Comparison of ENCODE assay signal across 11 cellular contexts in genomic region chr11:27722945-27723344, GRCh38. TPM values are rescaled to one million over a fixed set of nuclear protein-coding genes. Genes with fewer than 3 reads are reported as not detected.
DNase-seq lines count a peak whose midpoint lies in the region; ATAC-seq and TF ChIP-seq lines count a peak whose summit lies in the region.
"Had no signal": no experiment of that assay in that cellular context is flagged by ENCODE, and none has a peak within 500 bp of the region (broad histone marks: within the 10 kb centered on the region; RNA-seq: fewer than 3 reads in every experiment).

No MANE protein-coding gene starts in this region.

- peaks cover 55% of the 10 kb centered on the region for H3K27me3 Mint-ChIP-seq in activated CD8-positive, alpha-beta T cell treated with anti-CD3 and anti-CD28 coated beads for 36 hours
- peaks cover 55% of the 10 kb centered on the region for H3K27me3 Mint-ChIP-seq in activated CD8-positive, alpha-beta T cell treated with anti-CD3 and anti-CD28 coated beads, Interleukin-2, amount 10 ng/mL, durations not matched to agents 7 days and 5 days (ENCODE audit: low read depth)
- H3K27me3 Mint-ChIP-seq in stimulated activated naive B cell treated with anti-CD40 and anti-IgM and Interleukin-4, amounts not matched to agents 10 μg/mL and 1 μg/mL and 100 μg/mL, for 72 hours = peaks cover 63 to 66% of the 10 kb centered on the region in 2 donors

- no peak overlapping the region for H3K27ac Mint-ChIP-seq in activated CD8-positive, alpha-beta T cell treated with anti-CD3 and anti-CD28 coated beads for 36 hours
- H3K27ac Mint-ChIP-seq in activated CD8-positive, alpha-beta T cell treated with anti-CD3 and anti-CD28 coated beads, Interleukin-2, amount 10 ng/mL, durations not matched to agents 7 days and 5 days = no peak overlapping the region
- peak overlapping the region; percentile 37 for H3K27ac Mint-ChIP-seq in stimulated activated naive B cell treated with anti-CD40 and anti-IgM and Interleukin-4, amounts not matched to agents 10 μg/mL and 1 μg/mL and 100 μg/mL, for 72 hours
- H3K27ac Mint-ChIP-seq: activated CD4-positive, alpha-beta memory T cell treated with anti-CD3 and anti-CD28 coated beads, Interleukin-2, amount 10 ng/mL, durations not matched to agents 7 days and 5 days; CD4-positive, CD25-positive, alpha-beta regulatory T cell had no signal

- peak overlapping the region; percentile 52 for H3K4me3 ChIP-seq in WERI-Rb-1 (ENCODE audit: low read depth, low read length)

- DNase-seq in activated CD8-positive, alpha-beta T cell treated with anti-CD3 and anti-CD28 coated beads for 36 hours = peak; percentile 7
- DNase-seq in activated CD8-positive, alpha-beta T cell treated with anti-CD3 and anti-CD28 coated beads, Interleukin-2, amount 10 ng/mL, durations not matched to agents 7 days and 5 days = no peak
- DNase-seq in WERI-Rb-1 = peak; percentile 9
- peak; percentile 32 for DNase-seq in hepatic stellate cell (ENCODE audit: low spot score)
- DNase-seq in stimulated activated naive B cell treated with anti-CD40 and anti-IgM and Interleukin-4, amounts not matched to agents 10 μg/mL and 1 μg/mL and 100 μg/mL, for 72 hours = no peak
- no peak for DNase-seq in COR-L47 (lab: John Stamatoyannopoulos, UW)
- DNase-seq in SW480 (ENCODE audit: low spot score) = no peak
- DNase-seq: activated CD4-positive, alpha-beta memory T cell treated with anti-CD3 and anti-CD28 coated beads, Interleukin-2, amount 10 ng/mL, durations not matched to agents 7 days and 5 days; CD4-positive, CD25-positive, alpha-beta regulatory T cell had no signal

- peaks cover 44% of the 10 kb centered on the region for H3K27me3 ChIP-seq in WERI-Rb-1 (ENCODE audit: insufficient read depth, low read depth, severe bottlenecking)

- POLR2A ChIA-PET in activated CD8-positive, alpha-beta T cell treated with anti-CD3 and anti-CD28 coated beads for 36 hours (lab: Charles Lee) = no interaction called here
- POLR2A ChIA-PET in activated CD8-positive, alpha-beta T cell treated with anti-CD3 and anti-CD28 coated beads, Interleukin-2, amount 10 ng/mL, durations not matched to agents 7 days and 5 days (lab: Charles Lee) = no interaction called here

- no peaks in the 10 kb centered on the region for H3K9me3 ChIP-seq in WERI-Rb-1 (ENCODE audit: severe bottlenecking)

- H3K4me1 Mint-ChIP-seq in activated CD8-positive, alpha-beta T cell treated with anti-CD3 and anti-CD28 coated beads for 36 hours (ENCODE audit: low read depth) = peaks cover 12% of the 10 kb centered on the region
- peaks cover 8% of the 10 kb centered on the region for H3K4me1 Mint-ChIP-seq in activated CD8-positive, alpha-beta T cell treated with anti-CD3 and anti-CD28 coated beads, Interleukin-2, amount 10 ng/mL, durations not matched to agents 7 days and 5 days (ENCODE audit: low read depth)
- peaks cover 0 to 18% of the 10 kb centered on the region in 2 donors for H3K4me1 Mint-ChIP-seq in stimulated activated naive B cell treated with anti-CD40 and anti-IgM and Interleukin-4, amounts not matched to agents 10 μg/mL and 1 μg/mL and 100 μg/mL, for 72 hours
- H3K4me1 Mint-ChIP-seq: activated CD4-positive, alpha-beta memory T cell treated with anti-CD3 and anti-CD28 coated beads, Interleukin-2, amount 10 ng/mL, durations not matched to agents 7 days and 5 days; CD4-positive, CD25-positive, alpha-beta regulatory T cell had no signal

- intact Hi-C loops in activated CD8-positive, alpha-beta T cell treated with anti-CD3 and anti-CD28 coated beads for 36 hours (cut with micrococcal nuclease) = no loop called here

- H3K36me3 ChIP-seq in WERI-Rb-1 = no peaks in the 10 kb centered on the region

- H3K27ac ChIP-seq in WERI-Rb-1 = no peak overlapping the region

- ATAC-seq in activated CD8-positive, alpha-beta T cell treated with anti-CD3 and anti-CD28 coated beads for 36 hours = peak; percentile 31
- no peak for ATAC-seq in activated CD8-positive, alpha-beta T cell treated with anti-CD3 and anti-CD28 coated beads, Interleukin-2, amount 10 ng/mL, durations not matched to agents 7 days and 5 days
- ATAC-seq in stimulated activated naive B cell treated with anti-CD40 and anti-IgM and Interleukin-4, amounts not matched to agents 10 μg/mL and 1 μg/mL and 100 μg/mL, for 72 hours (replicated peaks) = no peak
- ATAC-seq in GM18870 (IDR thresholded peaks at IDR 0.05; ENCODE audit: unreplicated experiment) = no peak
- ATAC-seq: left lobe of liver had no signal

- H3K4me3 Mint-ChIP-seq in activated CD8-positive, alpha-beta T cell treated with anti-CD3 and anti-CD28 coated beads for 36 hours = no peak overlapping the region
- H3K4me3 Mint-ChIP-seq in activated CD8-positive, alpha-beta T cell treated with anti-CD3 and anti-CD28 coated beads, Interleukin-2, amount 10 ng/mL, durations not matched to agents 7 days and 5 days = no peak overlapping the region
- H3K4me3 Mint-ChIP-seq in stimulated activated naive B cell treated with anti-CD40 and anti-IgM and Interleukin-4, amounts not matched to agents 10 μg/mL and 1 μg/mL and 100 μg/mL, for 72 hours = no peak overlapping the region
- H3K4me3 Mint-ChIP-seq: activated CD4-positive, alpha-beta memory T cell treated with anti-CD3 and anti-CD28 coated beads, Interleukin-2, amount 10 ng/mL, durations not matched to agents 7 days and 5 days; CD4-positive, CD25-positive, alpha-beta regulatory T cell had no signal

- CTCF ChIA-PET in activated CD8-positive, alpha-beta T cell treated with anti-CD3 and anti-CD28 coated beads for 36 hours (lab: Charles Lee) = no interaction called here
- CTCF ChIA-PET in activated CD8-positive, alpha-beta T cell treated with anti-CD3 and anti-CD28 coated beads, Interleukin-2, amount 10 ng/mL, durations not matched to agents 7 days and 5 days (lab: Charles Lee) = no interaction called here

- peaks cover 16% of the 10 kb centered on the region for H3K9me3 Mint-ChIP-seq in activated CD8-positive, alpha-beta T cell treated with anti-CD3 and anti-CD28 coated beads for 36 hours
- peaks cover 11% of the 10 kb centered on the region for H3K9me3 Mint-ChIP-seq in activated CD8-positive, alpha-beta T cell treated with anti-CD3 and anti-CD28 coated beads, Interleukin-2, amount 10 ng/mL, durations not matched to agents 7 days and 5 days (ENCODE audit: insufficient read depth)
- H3K9me3 Mint-ChIP-seq in stimulated activated naive B cell treated with anti-CD40 and anti-IgM and Interleukin-4, amounts not matched to agents 10 μg/mL and 1 μg/mL and 100 μg/mL, for 72 hours = peaks cover 5 to 7% of the 10 kb centered on the region in 2 donors

- H3K36me3 Mint-ChIP-seq in activated CD8-positive, alpha-beta T cell treated with anti-CD3 and anti-CD28 coated beads for 36 hours (ENCODE audit: low read depth) = peaks cover 2% of the 10 kb centered on the region
- H3K36me3 Mint-ChIP-seq in activated CD8-positive, alpha-beta T cell treated with anti-CD3 and anti-CD28 coated beads, Interleukin-2, amount 10 ng/mL, durations not matched to agents 7 days and 5 days (ENCODE audit: low read depth) = peaks cover 12% of the 10 kb centered on the region
- H3K36me3 Mint-ChIP-seq in stimulated activated naive B cell treated with anti-CD40 and anti-IgM and Interleukin-4, amounts not matched to agents 10 μg/mL and 1 μg/mL and 100 μg/mL, for 72 hours = peaks cover 4 to 17% of the 10 kb centered on the region in 2 donors
- H3K36me3 Mint-ChIP-seq: CD4-positive, CD25-positive, alpha-beta regulatory T cell had no signal

- TF ChIP-seq CTCF in activated CD8-positive, alpha-beta T cell treated with anti-CD3 and anti-CD28 coated beads for 36 hours (IDR thresholded peaks at IDR 0.05) = no peak
- no peak for TF ChIP-seq CTCF in WERI-Rb-1 (IDR thresholded peaks at IDR 0.05; ENCODE audit: low read depth, low read length)

RNA-seq across cellular contexts. Expression of gene BDNF, which starts 22.7 kb away (rescaled TPM):
- total RNA-seq in activated CD8-positive, alpha-beta T cell treated with anti-CD3 and anti-CD28 coated beads for 36 hours = not detected
- not detected for total RNA-seq in activated CD8-positive, alpha-beta T cell treated with anti-CD3 and anti-CD28 coated beads, Interleukin-2, amount 10 ng/mL, durations not matched to agents 7 days and 5 days
- total RNA-seq: activated CD4-positive, alpha-beta memory T cell treated with anti-CD3 and anti-CD28 coated beads, Interleukin-2, amount 10 ng/mL, durations not matched to agents 7 days and 5 days; CD4-positive, CD25-positive, alpha-beta regulatory T cell had no signal

Comparison
In these comparisons a context has a peak if more than half of its experiments do, and no peak if none do; other contexts are left out.
1. DNase-seq: peak in activated CD8-positive, alpha-beta T cell treated with anti-CD3 and anti-CD28 coated beads for 36 hours (single experiment), WERI-Rb-1 (single experiment) and hepatic stellate cell (single experiment); none in activated CD8-positive, alpha-beta T cell treated with anti-CD3 and anti-CD28 coated beads, Interleukin-2, amount 10 ng/mL, durations not matched to agents 7 days and 5 days (single experiment), stimulated activated naive B cell treated with anti-CD40 and anti-IgM and Interleukin-4, amounts not matched to agents 10 μg/mL and 1 μg/mL and 100 μg/mL, for 72 hours (single experiment), COR-L47 (single experiment) and SW480 (single experiment).